10 cellular contexts compared by ENCODE assay signal in the genomic region with DNA sequence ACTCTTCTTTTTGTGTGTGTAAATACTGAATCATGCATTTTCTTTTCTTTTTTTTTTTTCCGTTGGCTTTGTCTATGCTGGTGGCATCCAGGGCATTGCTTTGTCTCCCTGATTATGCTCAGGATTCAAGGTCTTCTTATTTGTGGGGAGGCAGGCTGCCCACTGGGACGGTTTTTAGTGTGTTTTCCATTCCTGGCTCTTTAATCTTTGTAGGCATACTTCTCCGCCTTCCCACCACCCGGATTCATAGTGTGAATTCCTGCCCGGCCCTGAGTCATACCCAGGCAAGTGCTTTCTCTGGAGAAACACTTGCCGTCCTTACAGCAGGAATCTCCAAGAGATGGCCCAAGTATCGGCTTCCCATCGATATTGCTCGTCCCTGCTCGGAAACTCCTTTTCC. TPM values are rescaled to one million over a fixed set of nuclear protein-coding genes. Genes with fewer than 3 reads are reported as not detected.
A peak's percentile ranks its signal among the peaks of the same experiment; 100 is the strongest.
DNase-seq lines count a peak whose midpoint lies in the region; ATAC-seq and TF ChIP-seq lines count a peak whose summit lies in the region.
"Had no signal": no experiment of that assay in that cellular context is flagged by ENCODE, and none has a peak within 500 bp of the region (broad histone marks: within the 10 kb centered on the region; RNA-seq: fewer than 3 reads in every experiment).

No MANE protein-coding gene starts in this region.

- POLR2A ChIA-PET in HEK293T (lab: Yijun Ruan, JAX) = no interaction called here

- TF ChIP-seq CTCF in esophagus squamous epithelium (IDR thresholded peaks at IDR 0.05) (no peak), gastrocnemius medialis (IDR thresholded peaks at IDR 0.05 in 4 of 5, conservative IDR thresholded peaks at IDR 0.05 in 1 of 5) (no peak)

- intact Hi-C loops in esophagus squamous epithelium (cut with DNase I) = no loop called here
- intact Hi-C loops in gastrocnemius medialis (cut with DNase I; ENCODE audit: low total_unique reads) = loop anchor here (5.0 kb wide), 1 partner anchor 174 kb away; a partner anchor contains a TSS

- H3K27me3 ChIP-seq in esophagus squamous epithelium (no peaks in the 10 kb centered on the region), gastrocnemius medialis (no peaks in the 10 kb centered on the region)

- TF ChIP-seq POLR2A in esophagus squamous epithelium (IDR thresholded peaks at IDR 0.05) (no peak), gastrocnemius medialis (IDR thresholded peaks at IDR 0.05) (no peak)

- DNase-seq in GM04503 (ENCODE audit: low read depth) = peak; percentile 49
- DNase-seq in SW 1271 (lab: John Stamatoyannopoulos, UW) = peak; percentile 29 to 60
- no peak for DNase-seq in esophagus squamous epithelium (lab: John Stamatoyannopoulos, UW)
- DNase-seq in gastrocnemius medialis = no peak
- DNase-seq in HEK293T (ENCODE audit: extremely low spot score) = no peak
- DNase-seq in cerebellar nuclear complex (lab: John Stamatoyannopoulos, UW) = no peak
- DNase-seq in NCI-H524 (lab: John Stamatoyannopoulos, UW) = no peak
- DNase-seq: GDM1, Right ventricle myocardium superior had no signal

- H3K9me3 ChIP-seq in esophagus squamous epithelium (no peaks in the 10 kb centered on the region), gastrocnemius medialis (no peaks in the 10 kb centered on the region)

- WGBS in esophagus squamous epithelium, 2 donors = 58 to 60% methylated on average over 8 to 10 of the region's 10 CpGs

- H3K36me3 ChIP-seq in esophagus squamous epithelium (peaks cover 6 to 87% (median 22%) of the 10 kb centered on the region in 3 donors), gastrocnemius medialis (peaks cover 0 to 64% of the 10 kb centered on the region in 2 donors)

- ATAC-seq in gastrocnemius medialis (no peak), GM21619 (IDR thresholded peaks at IDR 0.05; ENCODE audit: unreplicated experiment) (no peak)

- H3K4me1 ChIP-seq in esophagus squamous epithelium (peaks cover 31 to 74% (median 39%) of the 10 kb centered on the region in 3 donors), gastrocnemius medialis (peaks cover 10 to 25% of the 10 kb centered on the region in 2 donors)

- CTCF ChIA-PET in HEK293T (lab: Yijun Ruan, JAX) = no interaction called here

- peak overlapping the region in 1 of 4 donors; percentile 6 for H3K4me3 ChIP-seq in esophagus squamous epithelium
- no peak overlapping the region for H3K4me3 ChIP-seq in gastrocnemius medialis

- in situ Hi-C loops in gastrocnemius medialis (cut with MboI; ENCODE audit: low sequenced_read_pairs in 4 of 4) = no loop called here

- H3K27ac ChIP-seq in esophagus squamous epithelium (peak overlapping the region; percentile 19 to 99 (median 96)), gastrocnemius medialis (peak overlapping the region; percentile 96 to 99 (median 98))

TF ChIP-seq in HEK293T, 16 proteins besides CTCF, POLR2A, EP300 and RAD21:
- TF ChIP-seq ARNT (IDR thresholded peaks at IDR 0.05) = no peak
- TF ChIP-seq NFRKB (IDR thresholded peaks at IDR 0.05) = no peak
- no peak for TF ChIP-seq FOXA1 (IDR thresholded peaks at IDR 0.05)
- TF ChIP-seq FOXK2 (IDR thresholded peaks at IDR 0.05) = no peak
- no peak for TF ChIP-seq FOXM1 (IDR thresholded peaks at IDR 0.05; ENCODE audit: borderline replicate concordance)
- TF ChIP-seq L3MBTL2 (conservative IDR thresholded peaks at IDR 0.05) = no peak
- no peak for TF ChIP-seq ELF4 (IDR thresholded peaks at IDR 0.05)
- no peak for TF ChIP-seq CTBP1 (IDR thresholded peaks at IDR 0.05; ENCODE audit: borderline replicate concordance)
- no peak for TF ChIP-seq SP1 (IDR thresholded peaks at IDR 0.05)
- TF ChIP-seq TARDBP (IDR thresholded peaks at IDR 0.05) = no peak
- TF ChIP-seq, protein P1, sequence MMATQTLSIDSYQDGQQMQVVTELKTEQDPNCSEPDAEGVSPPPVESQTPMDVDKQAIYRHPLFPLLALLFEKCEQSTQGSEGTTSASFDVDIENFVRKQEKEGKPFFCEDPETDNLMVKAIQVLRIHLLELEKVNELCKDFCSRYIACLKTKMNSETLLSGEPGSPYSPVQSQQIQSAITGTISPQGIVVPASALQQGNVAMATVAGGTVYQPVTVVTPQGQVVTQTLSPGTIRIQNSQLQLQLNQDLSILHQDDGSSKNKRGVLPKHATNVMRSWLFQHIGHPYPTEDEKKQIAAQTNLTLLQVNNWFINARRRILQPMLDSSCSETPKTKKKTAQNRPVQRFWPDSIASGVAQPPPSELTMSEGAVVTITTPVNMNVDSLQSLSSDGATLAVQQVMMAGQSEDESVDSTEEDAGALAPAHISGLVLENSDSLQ (IDR thresholded peaks at IDR 0.05) = no peak
- no peak for TF ChIP-seq HDGF (IDR thresholded peaks at IDR 0.05; ENCODE audit: borderline replicate concordance)

RNA-seq across cellular contexts. Expression of a gene that starts 5.2 kb away (rescaled TPM):
- total RNA-seq in esophagus squamous epithelium = 100 to 1,000 TPM in 3 of 4 donors, 10 to 100 TPM in 1; 78.6 to 167 (median 107) TPM
- 10 to 100 TPM; 41.5 to 85.1 (median 56.5) TPM for total RNA-seq in gastrocnemius medialis

RNA-seq across cellular contexts. Expression of a gene that starts 11.7 kb away (rescaled TPM):
- total RNA-seq in esophagus squamous epithelium (1 to 10 TPM; 1.9 to 5.6 (median 5.1) TPM), gastrocnemius medialis (1 to 10 TPM; 2.3 to 5.7 (median 3.8) TPM)

RNA-seq across cellular contexts. Expression of a gene that starts 34.4 kb away (rescaled TPM):
- total RNA-seq in esophagus squamous epithelium (under 1 TPM in 2 of 4 donors, not detected in 2; 0.23 to 0.57 TPM), gastrocnemius medialis (not detected)
- total RNA-seq: Right ventricle myocardium superior had no signal

RNA-seq across cellular contexts. Expression of a gene that starts 53.1 kb away (rescaled TPM):
- total RNA-seq in esophagus squamous epithelium (10 to 100 TPM in 3 of 4 donors, 1 to 10 TPM in 1; 8.0 to 19.1 (median 14.9) TPM), gastrocnemius medialis (1 to 10 TPM; 6.0 to 7.9 (median 7.2) TPM)

RNA-seq across cellular contexts. Expression of a gene that starts 59.2 kb away (rescaled TPM):
- total RNA-seq in esophagus squamous epithelium (1 to 10 TPM; 3.2 to 7.1 (median 5.1) TPM), gastrocnemius medialis (10 to 100 TPM in 3 of 4 donors, 1 to 10 TPM in 1; 7.3 to 12.3 (median 10.5) TPM)

Comparison
In these comparisons a context has a peak if more than half of its experiments do, and no peak if none do; other contexts are left out.
1. DNase-seq: peak in GM04503 (single experiment) and SW 1271 (2 of 2); none in esophagus squamous epithelium (single experiment), gastrocnemius medialis (0 of 2), HEK293T (single experiment), cerebellar nuclear complex (0 of 2) and NCI-H524 (0 of 2).